Comparison of ENCODE assay signal across 8 cellular contexts in the genomic region with DNA sequence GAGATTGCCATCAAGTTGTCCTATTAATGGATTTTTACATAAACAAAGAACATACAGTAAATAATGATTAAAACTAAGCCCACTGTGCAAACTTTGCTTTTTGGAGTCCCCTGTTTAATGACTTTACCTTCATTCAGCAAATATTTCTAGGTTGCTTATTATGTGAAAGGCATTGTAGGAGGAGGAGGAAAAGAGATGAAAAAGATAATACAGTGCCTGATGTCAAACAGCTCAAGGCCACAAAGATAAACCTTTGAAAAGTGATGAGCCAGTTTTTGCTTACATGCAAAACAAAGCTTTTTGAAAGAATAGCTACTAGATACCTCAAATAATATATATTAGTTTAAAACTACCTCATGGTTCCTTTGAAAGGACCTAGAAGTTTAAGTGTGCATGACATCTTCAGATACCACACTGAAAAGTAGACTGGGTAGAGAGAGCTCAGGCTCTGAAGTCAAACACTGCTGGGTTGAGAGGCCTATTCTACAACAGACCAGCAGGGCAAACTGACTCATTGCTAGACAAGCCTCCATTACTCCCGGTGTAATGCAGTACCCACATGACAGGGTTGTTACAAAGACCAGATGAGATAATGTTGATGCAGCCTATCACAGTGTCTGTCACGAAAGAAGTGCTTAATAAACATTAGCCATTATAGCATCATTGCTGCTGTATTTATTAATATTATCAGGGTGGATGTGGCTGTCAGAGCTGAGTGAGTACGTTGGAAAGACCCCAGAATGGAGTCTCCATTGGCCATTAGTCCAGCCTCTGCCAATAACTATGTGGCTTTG. TPM values are rescaled to one million over a fixed set of nuclear protein-coding genes. Genes with fewer than 3 reads are reported as not detected.
DNase-seq lines count a peak whose midpoint lies in the region; ATAC-seq, FAIRE-seq and TF ChIP-seq lines count a peak whose summit lies in the region.

No MANE protein-coding gene starts in this region.

- no peaks in the 10 kb centered on the region for H3K9me2 ChIP-seq in Loucy (replicated peaks; ENCODE audit: low read depth, low read length)

- H4K12ac ChIP-seq in trophoblast cell (ENCODE audit: low read depth, low read length) = no peak overlapping the region

- peak; percentile 52 for TF ChIP-seq CTCF in Loucy (conservative IDR thresholded peaks at IDR 0.05; ENCODE audit: low read length)

- peaks cover 40% of the 10 kb centered on the region for H3K36me3 Mint-ChIP-seq in activated CD8-positive, alpha-beta memory T cell treated with anti-CD3 and anti-CD28 coated beads, Interleukin-2, amount 10 ng/mL, durations not matched to agents 7 days and 5 days

- H3K27me3 ChIP-seq in Loucy (ENCODE audit: insufficient read depth, low read length, poor library complexity, severe bottlenecking) (no peaks in the 10 kb centered on the region), trophoblast cell (ENCODE audit: insufficient read depth, low read length) (no peaks in the 10 kb centered on the region)

- H3K27me3 Mint-ChIP-seq in activated CD8-positive, alpha-beta memory T cell treated with anti-CD3 and anti-CD28 coated beads, Interleukin-2, amount 10 ng/mL, durations not matched to agents 7 days and 5 days = no peaks in the 10 kb centered on the region

- H2BK12ac ChIP-seq in trophoblast cell (ENCODE audit: low read length) = no peak overlapping the region

- no peak overlapping the region for H3K27ac Mint-ChIP-seq in activated CD8-positive, alpha-beta memory T cell treated with anti-CD3 and anti-CD28 coated beads, Interleukin-2, amount 10 ng/mL, durations not matched to agents 7 days and 5 days

- CTCF ChIA-PET in activated CD8-positive, alpha-beta memory T cell treated with anti-CD3 and anti-CD28 coated beads, Interleukin-2, amount 10 ng/mL, durations not matched to agents 7 days and 5 days (lab: Charles Lee) = interaction anchor here (1.0 to 5.3 kb wide), 6 partner anchors 9 to 873 kb away, joined by 3 to 34 read pairs (median 4); a partner anchor contains a TSS

- no peak overlapping the region for H3K23ac ChIP-seq in trophoblast cell (ENCODE audit: low read length)

- no peak for DNase-seq in activated CD8-positive, alpha-beta memory T cell treated with anti-CD3 and anti-CD28 coated beads, Interleukin-2, amount 10 ng/mL, durations not matched to agents 7 days and 5 days
- no peak for DNase-seq in activated CD8-positive, alpha-beta memory T cell treated with anti-CD3 and anti-CD28 coated beads for 24 hours
- DNase-seq in H54 (ENCODE audit: insufficient read length, low spot score) (peak; percentile 33), cerebellar cortex (ENCODE audit: low spot score) (peak; percentile 50), trophoblast cell (peak; percentile 70 to 86), cerebellum (ENCODE audit: low spot score) (no peak)
- no peak for DNase-seq in central memory CD4-positive, alpha-beta T cell

- H3K4me2 ChIP-seq in Loucy (ENCODE audit: low read depth, low read length, poor library complexity, severe bottlenecking) (peak overlapping the region; percentile 18), trophoblast cell (ENCODE audit: low read length) (no peak overlapping the region)

- H3K36me3 ChIP-seq in Loucy (ENCODE audit: insufficient read depth, low read length) (peaks cover 34% of the 10 kb centered on the region; the same call in 1 of the 2 replicates), trophoblast cell (ENCODE audit: control insufficient read depth in 1 of 2, insufficient read depth in 2 of 2, low read length in 2 of 2) (peaks cover 5 to 12% of the 10 kb centered on the region in 2 experiments)

- H3K4me1 Mint-ChIP-seq in activated CD8-positive, alpha-beta memory T cell treated with anti-CD3 and anti-CD28 coated beads, Interleukin-2, amount 10 ng/mL, durations not matched to agents 7 days and 5 days = no peaks in the 10 kb centered on the region

- no peaks in the 10 kb centered on the region for H3K9me3 Mint-ChIP-seq in activated CD8-positive, alpha-beta memory T cell treated with anti-CD3 and anti-CD28 coated beads, Interleukin-2, amount 10 ng/mL, durations not matched to agents 7 days and 5 days (ENCODE audit: low read depth)

- no peaks in the 10 kb centered on the region for H4K20me1 ChIP-seq in Loucy (ENCODE audit: insufficient read depth, low read length, poor library complexity, severe bottlenecking)

- H3K9ac ChIP-seq in Loucy (ENCODE audit: low read depth, low read length, poor library complexity, severe bottlenecking) (no peak overlapping the region), trophoblast cell (ENCODE audit: low read length) (no peak overlapping the region)

- H3K14ac ChIP-seq in trophoblast cell (ENCODE audit: low read length) = no peak overlapping the region

- H2BK120ac ChIP-seq in trophoblast cell (ENCODE audit: insufficient read depth, low read length, poor library complexity) = no peak overlapping the region

- no peak overlapping the region for H4K91ac ChIP-seq in trophoblast cell (ENCODE audit: low read depth, low read length)

- H3K4ac ChIP-seq in trophoblast cell (ENCODE audit: low read depth, low read length) = no peak overlapping the region

- WGBS in trophoblast cell (ENCODE audit: extremely low coverage, insufficient coverage, insufficient read length) = no CpG with 5 or more reads among the region's 3 CpGs

- H3K9me3 ChIP-seq in Loucy (ENCODE audit: insufficient read depth, low read depth, low read length) (no peaks in the 10 kb centered on the region), trophoblast cell (ENCODE audit: insufficient read depth, low read depth, low read length) (no peaks in the 10 kb centered on the region)

- ATAC-seq in activated CD8-positive, alpha-beta memory T cell treated with anti-CD3 and anti-CD28 coated beads, Interleukin-2, amount 10 ng/mL, durations not matched to agents 7 days and 5 days = peak; percentile 79

- H3K18ac ChIP-seq in trophoblast cell (ENCODE audit: low read length) = no peak overlapping the region

- no peak overlapping the region for H4K8ac ChIP-seq in trophoblast cell (ENCODE audit: low read depth, low read length)

- H3F3A ChIP-seq in Loucy (ENCODE audit: low read depth) = no peaks in the 10 kb centered on the region

- no peak overlapping the region for H3K4me3 Mint-ChIP-seq in activated CD8-positive, alpha-beta memory T cell treated with anti-CD3 and anti-CD28 coated beads, Interleukin-2, amount 10 ng/mL, durations not matched to agents 7 days and 5 days

- H3K4me3 ChIP-seq in Loucy (ENCODE audit: low read length, poor library complexity, severe bottlenecking) = no peak overlapping the region
- H3K4me3 ChIP-seq in trophoblast cell (ENCODE audit: low read depth, low read length) = no peak overlapping the region

- H3K79me2 ChIP-seq in Loucy (ENCODE audit: insufficient read depth, low read length) (peaks cover 92% of the 10 kb centered on the region), trophoblast cell (ENCODE audit: control insufficient read depth, insufficient read depth, low read length, poor library complexity) (peaks cover 2% of the 10 kb centered on the region)

- TF ChIP-seq POLR2A in H54 (IDR thresholded peaks at IDR 0.05; ENCODE audit: low read depth, low read length) = no peak

- no peak overlapping the region for H2BK5ac ChIP-seq in trophoblast cell (ENCODE audit: low read depth, low read length, poor library complexity)

- H3K4me1 ChIP-seq in Loucy (ENCODE audit: insufficient read depth, low read length, poor library complexity, severe bottlenecking) = peaks cover 4% of the 10 kb centered on the region
- H3K4me1 ChIP-seq in trophoblast cell (ENCODE audit: control insufficient read depth in 1 of 2, insufficient read depth in 2 of 2, low read length in 2 of 2) = no peaks in the 10 kb centered on the region

- no peak overlapping the region for H2AFZ ChIP-seq in Loucy (ENCODE audit: low read length)
- no peak overlapping the region for H2AFZ ChIP-seq in trophoblast cell (ENCODE audit: insufficient read depth, low read length, poor library complexity)

- no peak overlapping the region for H3K27ac ChIP-seq in trophoblast cell (ENCODE audit: low read depth, low read length)

- peak; percentile 95 for FAIRE-seq in H54 (lab: Jason Lieb, UNC)

- no peaks in the 10 kb centered on the region for H3K79me1 ChIP-seq in trophoblast cell (ENCODE audit: low read length)

- no peak overlapping the region for H2AK5ac ChIP-seq in trophoblast cell (ENCODE audit: low read length)

RNA-seq across cellular contexts. Expression of a gene that starts 11.8 kb away (rescaled TPM):
- 10 to 100 TPM; 35.3 to 38.7 TPM for total RNA-seq in activated CD8-positive, alpha-beta memory T cell treated with anti-CD3 and anti-CD28 coated beads, Interleukin-2, amount 10 ng/mL, durations not matched to agents 7 days and 5 days
- polyA plus RNA-seq in trophoblast cell (2013) = 72.7 and 80.8 TPM in 2 replicates
- total RNA-seq in cerebellum = 14.2 TPM

Comparison
In these comparisons a context has a peak if more than half of its experiments do, and no peak if none do; other contexts are left out.
1. DNase-seq: peak in H54 (single experiment), cerebellar cortex (single experiment) and trophoblast cell (2 of 2); none in activated CD8-positive, alpha-beta memory T cell treated with anti-CD3 and anti-CD28 coated beads, Interleukin-2, amount 10 ng/mL, durations not matched to agents 7 days and 5 days (single experiment), activated CD8-positive, alpha-beta memory T cell treated with anti-CD3 and anti-CD28 coated beads for 24 hours (single experiment), central memory CD4-positive, alpha-beta T cell (single experiment) and cerebellum (single experiment).